ENCODE assay signal across 7 cellular contexts in the genomic region with DNA sequence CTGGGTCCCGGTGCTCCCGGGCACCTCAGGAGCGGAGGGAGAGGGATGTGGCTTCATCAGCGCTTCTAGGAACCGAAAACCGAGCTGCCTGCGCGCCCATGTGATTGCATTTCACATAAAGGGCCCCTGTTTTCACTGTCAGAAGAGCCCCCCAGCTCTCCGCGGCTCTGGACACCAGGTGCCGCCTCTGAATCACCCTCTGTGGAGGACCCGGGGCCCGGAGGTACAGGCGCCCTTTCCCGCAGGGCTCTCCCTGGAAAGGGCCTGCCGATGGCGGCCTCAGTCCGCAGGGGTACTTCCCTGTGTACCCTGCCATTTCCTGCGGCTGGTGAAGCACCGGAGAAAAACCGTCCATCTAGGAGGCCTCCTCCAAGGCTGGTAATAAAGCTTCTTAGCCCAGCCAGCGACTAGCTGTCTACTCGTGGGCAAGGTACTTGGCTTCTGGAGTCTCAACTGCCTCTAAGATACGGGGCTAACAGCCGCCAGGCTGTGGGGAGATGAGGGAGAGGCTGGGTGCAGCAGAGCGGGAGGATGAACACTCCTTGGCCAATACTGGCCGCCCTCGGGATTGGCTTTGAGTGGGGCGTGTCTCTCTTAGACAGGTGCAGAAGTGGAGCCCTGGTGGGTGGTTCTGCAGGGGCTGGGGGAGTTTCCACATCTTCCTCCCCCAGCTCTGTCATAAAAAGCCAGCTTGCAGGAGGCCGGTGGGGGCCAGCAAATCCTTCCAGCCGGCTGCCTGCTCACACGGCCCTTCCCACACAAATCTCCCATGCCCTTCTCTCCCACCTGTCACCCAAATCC. TPM values are rescaled to one million over a fixed set of nuclear protein-coding genes. Genes with fewer than 3 reads are reported as not detected.
DNase-seq lines count a peak whose midpoint lies in the region; ATAC-seq, FAIRE-seq and TF ChIP-seq lines count a peak whose summit lies in the region.

No MANE protein-coding gene starts in this region.

- intact Hi-C loops in K562 (cut with micrococcal nuclease), result loop anchor here (5.0 kb wide), 2 partner anchors 55 to 85 kb away; no protein-coding TSS in a partner anchor
- intact Hi-C loops in thyroid gland (cut with DNase I), result no loop called here

- no peak overlapping the region; the same call in 1 of the 2 replicates for H3K4me2 ChIP-seq in K562 (ENCODE audit: insufficient read depth, low read length)

- ATAC-seq in GM21529 (IDR thresholded peaks at IDR 0.05; ENCODE audit: unreplicated experiment), result peak; percentile 24
- peak; percentile 3; the same call in 2 of the 3 replicates for ATAC-seq in RWPE2 (ENCODE audit: low read depth)
- no peak for ATAC-seq in K562

- H3K9me3 ChIP-seq in RWPE2 (ENCODE audit: severe bottlenecking) (no peaks in the 10 kb centered on the region), K562 (replicated peaks; ENCODE audit: control insufficient read depth, insufficient read depth, low read depth, low read length) (no peaks in the 10 kb centered on the region), mucosa of stomach (ENCODE audit: control insufficient read depth, low read length) (no peaks in the 10 kb centered on the region), tibial nerve (no peaks in the 10 kb centered on the region), thyroid gland (no peaks in the 10 kb centered on the region)

- TF ChIP-seq POLR2A in K562 (conservative IDR thresholded peaks at IDR 0.05) (no peak), tibial nerve (IDR thresholded peaks at IDR 0.05) (no peak), thyroid gland (IDR thresholded peaks at IDR 0.05) (no peak)

- no peak for TF ChIP-seq RAD21 in K562 (CRISPR knock-in tag; conservative IDR thresholded peaks at IDR 0.05 in 1 of 2, IDR thresholded peaks at IDR 0.05 in 1 of 2)

- POLR2A ChIA-PET in K562 (lab: Yijun Ruan, JAX), result interaction anchor here (0.9 kb wide), 1 partner anchor 11 kb away, joined by 4 read pairs; no protein-coding TSS in a partner anchor

- FAIRE-seq in K562 (lab: Jason Lieb, UNC), result no peak

- BruUV-seq in K562 (replicated peaks; lab: Mats Ljungman, UMichigan), result no TSS peak

- CTCF ChIA-PET in K562 (lab: Yijun Ruan, JAX; ENCODE audit: low intra/inter-chr PET ratio), result no interaction called here

- no peaks in the 10 kb centered on the region for H3K9me1 ChIP-seq in K562 (ENCODE audit: control insufficient read depth, insufficient read depth, low read length)

- DNase-seq in RWPE2 (ENCODE audit: low spot score), result no peak
- DNase-seq in K562 (ENCODE audit: extremely low read depth in 1 of 4, low spot score in 3 of 4), result no peak
- no peak for DNase-seq in tibial nerve (ENCODE audit: low spot score in 2 of 2)
- no peak for DNase-seq in NCI-H2107 (lab: John Stamatoyannopoulos, UW)
- no peak for DNase-seq in thyroid gland

- 71% methylated on average over 29 of the region's 32 CpGs for WGBS in K562 (ENCODE audit: insufficient coverage, low coverage, missing lambda C conversion rate)
- WGBS in tibial nerve, 2 donors, result 9 to 21% methylated on average over 20 to 27 of the region's 32 CpGs
- WGBS in thyroid gland, 2 donors, result 13 to 35% methylated on average over 12 to 18 of the region's 32 CpGs

- H2AFZ ChIP-seq in K562 (ENCODE audit: low read depth, low read length), result no peak overlapping the region

- no peaks in the 10 kb centered on the region; the same call in 2 of the 3 replicates for H3K79me2 ChIP-seq in K562 (ENCODE audit: control insufficient read depth, insufficient read depth, low read length)

- H3K9ac ChIP-seq in K562 (ENCODE audit: insufficient read depth in 1 of 2, low read depth in 2 of 2, low read length in 2 of 2) (no peak overlapping the region), mucosa of stomach (ENCODE audit: low read length) (peak overlapping the region; percentile 9)

- in situ Hi-C loops in K562 (cut with MboI), result no loop called here

- no peaks in the 10 kb centered on the region; the same call in 1 of the 2 replicates for H4K20me1 ChIP-seq in K562 (replicated peaks; ENCODE audit: control insufficient read depth, insufficient read depth, low read length)

- no peaks in the 10 kb centered on the region for H3K36me3 ChIP-seq in RWPE2 (ENCODE audit: low read depth)
- H3K36me3 ChIP-seq in K562 (ENCODE audit: control insufficient read depth, insufficient read depth, low read length), result no peaks in the 10 kb centered on the region
- no peaks in the 10 kb centered on the region for H3K36me3 ChIP-seq in mucosa of stomach (ENCODE audit: control insufficient read depth, insufficient read depth, low read length)
- no peaks in the 10 kb centered on the region for H3K36me3 ChIP-seq in tibial nerve
- no peaks in the 10 kb centered on the region for H3K36me3 ChIP-seq in thyroid gland

- H3K4me3 ChIP-seq in RWPE2 (ENCODE audit: severe bottlenecking), result peak overlapping the region; percentile 34
- peak overlapping the region; percentile 55 for H3K4me3 ChIP-seq in K562
- no peak overlapping the region for H3K4me3 ChIP-seq in mucosa of stomach (ENCODE audit: low read length)
- peak overlapping the region; percentile 42 to 58 (median 57) for H3K4me3 ChIP-seq in tibial nerve
- H3K4me3 ChIP-seq in thyroid gland (replicated peaks in 1 of 3), result peak overlapping the region in 1 of 3 donors; percentile 37

- no peak for TF ChIP-seq EP300 in K562 (IDR thresholded peaks at IDR 0.05; ENCODE audit: low read length)
- no peak for TF ChIP-seq EP300 in tibial nerve (IDR thresholded peaks at IDR 0.05)

- no peak overlapping the region for H3K27ac ChIP-seq in RWPE2 (ENCODE audit: poor library complexity, severe bottlenecking)
- no peak overlapping the region for H3K27ac ChIP-seq in K562 (ENCODE audit: extremely low read depth, low read depth, low read length)
- peak overlapping the region in 1 of 4 donors; percentile 82 for H3K27ac ChIP-seq in tibial nerve
- H3K27ac ChIP-seq in thyroid gland, result peak overlapping the region in 1 of 3 donors; percentile 77

- TF ChIP-seq CTCF in RWPE2 (IDR thresholded peaks at IDR 0.05; ENCODE audit: poor library complexity, severe bottlenecking), result no peak
- no peak for TF ChIP-seq CTCF in K562 (IDR thresholded peaks at IDR 0.05 in 2 of 3, conservative IDR thresholded peaks at IDR 0.05 in 1 of 3; ENCODE audit: insufficient read depth in 2 of 3, low read depth in 1 of 3, low read length in 3 of 3)
- no peak for TF ChIP-seq CTCF in tibial nerve (IDR thresholded peaks at IDR 0.05)
- TF ChIP-seq CTCF in thyroid gland (IDR thresholded peaks at IDR 0.05), result no peak

- H3K27me3 ChIP-seq in RWPE2 (ENCODE audit: insufficient read depth, poor library complexity, severe bottlenecking) (peaks cover 48% of the 10 kb centered on the region), K562 (ENCODE audit: control insufficient read depth in 2 of 2, insufficient read depth in 2 of 2, low read length in 2 of 2) (peaks cover 0 to 10% of the 10 kb centered on the region in 2 experiments; a peak in 2 of 5 replicates), mucosa of stomach (ENCODE audit: control insufficient read depth, insufficient read depth, low read length) (peaks cover 34% of the 10 kb centered on the region), tibial nerve (peaks cover 0 to 41% of the 10 kb centered on the region in 2 donors), thyroid gland (peaks cover 10% of the 10 kb centered on the region)

- H3K4me1 ChIP-seq in RWPE2 (ENCODE audit: insufficient read depth, poor library complexity, severe bottlenecking), result no peaks in the 10 kb centered on the region
- peaks cover 10 to 27% of the 10 kb centered on the region in 2 experiments for H3K4me1 ChIP-seq in K562 (replicated peaks in 1 of 2; ENCODE audit: control insufficient read depth in 2 of 2, insufficient read depth in 2 of 2, low read length in 2 of 2)
- H3K4me1 ChIP-seq in mucosa of stomach (ENCODE audit: control insufficient read depth, insufficient read depth, low read length), result peaks cover 3% of the 10 kb centered on the region
- H3K4me1 ChIP-seq in tibial nerve, result peaks cover 0 to 28% (median 9%) of the 10 kb centered on the region in 4 donors
- H3K4me1 ChIP-seq in thyroid gland, result peaks cover 9 to 17% of the 10 kb centered on the region in 2 donors

RNA-seq across cellular contexts. Expression of gene PPP1R16B, which starts 1.6 kb away (rescaled TPM):
- total RNA-seq in K562 (2011; cell fraction: chromatin; rRNA removed; ENCODE audit: low replicate concordance), result 2.3 and 4.1 TPM in 2 replicates
- 2.7 and 3.0 TPM in 2 replicates for total RNA-seq in K562 (2011; cell fraction: nucleolus; rRNA removed)
- total RNA-seq in K562 (2011; cell fraction: nucleoplasm; rRNA removed), result 3.3 and 4.4 TPM in 2 replicates
- total RNA-seq in K562 (2014; rRNA removed) (7.5 and 10.4 TPM in 2 replicates), K562 (2014; rRNA removed; fragmentation: Illumina TruSeq; extraction: Trizol) (6.7 and 6.8 TPM in 2 replicates), K562 (2015; rRNA removed; fragmentation: Illumina TruSeq; extraction: Trizol) (6.7 TPM in 2 replicates), K562 (2021) (9.4 and 11.5 TPM in 2 replicates), tibial nerve (1 to 10 TPM; 2.1 to 5.7 (median 4.6) TPM), thyroid gland (10 to 100 TPM in 2 of 4 donors, 1 to 10 TPM in 2; 6.3 to 14.4 (median 9.0) TPM)
- polyA plus RNA-seq in K562 (2011; rRNA removed) (6.8 and 7.1 TPM in 2 replicates), K562 (2014; fragmentation: Illumina TruSeq; extraction: Trizol) (7.9 and 8.9 TPM in 2 replicates), K562 (2014; fragmentation: Nextera tagmentation; extraction: Ambion mirVana) (1 to 10 TPM; 1.5 to 2.3 TPM), K562 (2014; rRNA removed) (6.2 and 6.5 TPM in 2 replicates)
- polyA plus RNA-seq in K562 (2011; cell fraction: cytosol; rRNA removed), result 4.8 and 6.9 TPM in 2 replicates
- polyA plus RNA-seq in K562 (2011; cell fraction: nucleus; rRNA removed), result 3.6 and 5.2 TPM in 2 replicates
- polyA plus RNA-seq in K562 (2012), result 6.1 and 20.4 TPM in 2 replicates
- polyA minus RNA-seq in K562 (2011; rRNA and poly(A)+ RNA removed), result 8.5 and 9.7 TPM in 2 replicates
- polyA minus RNA-seq in K562 (2011; cell fraction: cytosol; rRNA and poly(A)+ RNA removed), result 4.7 and 6.5 TPM in 2 replicates
- 1.2 and 2.7 TPM in 2 replicates for polyA minus RNA-seq in K562 (2011; cell fraction: nucleus; rRNA and poly(A)+ RNA removed)

RNA-seq across cellular contexts. Expression of gene ACTR5, which starts 58.8 kb away (rescaled TPM):
- total RNA-seq in K562 (2011; cell fraction: chromatin; rRNA removed; ENCODE audit: low replicate concordance), result 11.8 and 15.9 TPM in 2 replicates
- 12.8 and 14.1 TPM in 2 replicates for total RNA-seq in K562 (2011; cell fraction: nucleolus; rRNA removed)
- 7.4 and 11.3 TPM in 2 replicates for total RNA-seq in K562 (2011; cell fraction: nucleoplasm; rRNA removed)
- total RNA-seq in K562 (2014; rRNA removed) (14.0 and 14.5 TPM in 2 replicates), K562 (2014; rRNA removed; fragmentation: Illumina TruSeq; extraction: Trizol) (9.5 and 10.0 TPM in 2 replicates), K562 (2015; rRNA removed; fragmentation: Illumina TruSeq; extraction: Trizol) (11.4 and 12.0 TPM in 2 replicates), K562 (2021) (13.5 and 14.8 TPM in 2 replicates), tibial nerve (10 to 100 TPM; 14.7 to 19.0 (median 18.6) TPM), thyroid gland (10 to 100 TPM in 2 of 4 donors, 1 to 10 TPM in 2; 6.9 to 14.4 (median 10.4) TPM)
- polyA plus RNA-seq in K562 (2011; rRNA removed) (18.3 and 18.8 TPM in 2 replicates), K562 (2014; fragmentation: Illumina TruSeq; extraction: Trizol) (10.2 and 12.9 TPM in 2 replicates), K562 (2014; fragmentation: Nextera tagmentation; extraction: Ambion mirVana) (1 to 10 TPM in 1 of 2 experiments, under 1 TPM in 1; 0.93 to 1.8 TPM), K562 (2014; rRNA removed) (17.7 and 17.9 TPM in 2 replicates)
- polyA plus RNA-seq in K562 (2011; cell fraction: cytosol; rRNA removed), result 10.7 and 12.8 TPM in 2 replicates
- polyA plus RNA-seq in K562 (2011; cell fraction: nucleus; rRNA removed), result 54.9 and 59.6 TPM in 2 replicates
- 9.3 and 10.8 TPM in 2 replicates for polyA plus RNA-seq in K562 (2012)
- 10.3 and 11.8 TPM in 2 replicates for polyA minus RNA-seq in K562 (2011; rRNA and poly(A)+ RNA removed)
- polyA minus RNA-seq in K562 (2011; cell fraction: cytosol; rRNA and poly(A)+ RNA removed), result 6.7 and 9.8 TPM in 2 replicates
- 18.0 and 22.7 TPM in 2 replicates for polyA minus RNA-seq in K562 (2011; cell fraction: nucleus; rRNA and poly(A)+ RNA removed)
